In the genomic region with DNA sequence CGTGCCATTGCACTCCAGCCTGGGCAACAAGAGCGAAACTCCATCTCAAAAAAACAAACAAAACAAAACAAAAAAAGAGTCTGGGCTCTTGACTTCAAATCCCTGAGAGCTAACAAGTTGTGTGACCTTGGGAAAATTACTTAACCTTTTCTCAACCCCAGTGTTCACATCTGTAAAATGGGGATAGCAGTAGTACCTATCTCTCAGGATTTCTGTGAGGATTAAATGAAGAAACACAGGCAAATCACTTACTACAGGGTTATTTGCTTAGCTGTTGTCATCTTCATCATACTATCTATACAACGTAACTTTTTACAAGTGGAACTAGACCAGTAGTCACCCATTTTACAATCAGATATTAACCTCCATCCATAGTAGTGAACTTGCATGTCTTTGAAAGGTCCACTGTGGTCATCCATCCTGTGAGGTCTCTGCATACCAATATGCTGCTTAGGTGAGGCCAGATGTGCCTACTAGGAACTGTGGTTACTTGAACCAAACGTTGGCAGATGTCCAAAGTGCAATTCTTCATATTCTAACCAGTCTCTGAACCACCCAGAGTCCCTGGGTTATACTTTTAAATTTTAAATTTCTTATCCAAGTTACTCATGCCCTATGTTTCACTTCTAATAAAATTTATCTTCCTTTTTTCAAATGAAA, we compare ENCODE assay signal across 28 cellular contexts.
DNase-seq lines count a peak whose midpoint lies in the region; TF ChIP-seq lines count a peak whose summit lies in the region.
"Had no signal": no experiment of that assay in that cellular context is flagged by ENCODE, and none has a peak within 500 bp of the region (broad histone marks: within the 10 kb centered on the region; RNA-seq: fewer than 3 reads in every experiment).

No MANE protein-coding gene starts in this region.

- H3K9me3 ChIP-seq in breast epithelium (no peaks in the 10 kb centered on the region), MM.1S (replicated peaks; ENCODE audit: insufficient read depth, low read length) (no peaks in the 10 kb centered on the region), vagina (no peaks in the 10 kb centered on the region)
- H3K9me3 ChIP-seq: HAP-1, pancreas had no signal

- H3K27me3 ChIP-seq in breast epithelium = no peaks in the 10 kb centered on the region
- no peaks in the 10 kb centered on the region for H3K27me3 ChIP-seq in MM.1S (replicated peaks; ENCODE audit: insufficient read depth, low read length)
- no peaks in the 10 kb centered on the region for H3K27me3 ChIP-seq in vagina
- H3K27me3 ChIP-seq: brain microvascular endothelial cell, hepatocyte, pancreas had no signal

- TF ChIP-seq CTCF in MCF 10A (IDR thresholded peaks at IDR 0.05; ENCODE audit: unreplicated experiment) (no peak), breast epithelium (IDR thresholded peaks at IDR 0.05) (no peak), MM.1S (IDR thresholded peaks at IDR 0.05; ENCODE audit: low read length) (no peak), mesothelial cell of epicardium (IDR thresholded peaks at IDR 0.05; ENCODE audit: unreplicated experiment) (no peak), vagina (IDR thresholded peaks at IDR 0.05) (no peak)

- CTCF ChIA-PET in MCF 10A (lab: Yijun Ruan, JAX) (interaction anchor here (0.6 to 2.8 kb wide), 4 partner anchors 47 to 265 kb away, joined by 3 to 19 read pairs (median 4); no protein-coding TSS in a partner anchor), HEK293T (lab: Yijun Ruan, JAX) (no interaction called here)

- no peak for TF ChIP-seq POLR2A in breast epithelium (IDR thresholded peaks at IDR 0.05)
- no peak for TF ChIP-seq POLR2A in vagina (IDR thresholded peaks at IDR 0.05)

- no peaks in the 10 kb centered on the region for H3K79me2 ChIP-seq in MM.1S (ENCODE audit: low read length)
- H3K79me2 ChIP-seq: hepatocyte had no signal

- peaks cover 11% of the 10 kb centered on the region for H3K36me3 Mint-ChIP-seq in MCF 10A (ENCODE audit: insufficient read depth, unreplicated experiment)
- peaks cover 3% of the 10 kb centered on the region for H3K36me3 Mint-ChIP-seq in mesothelial cell of epicardium

- intact Hi-C loops in MCF 10A (cut with micrococcal nuclease) (loop anchor here (10.0 kb wide), 1 partner anchor 129 kb away; the partner anchor contains the start of gene BEND3), breast epithelium (cut with DNase I; ENCODE audit: low total_unique reads) (no loop called here), vagina (cut with DNase I) (no loop called here)

- H3K4me1 ChIP-seq in breast epithelium = no peaks in the 10 kb centered on the region
- no peaks in the 10 kb centered on the region for H3K4me1 ChIP-seq in MM.1S (ENCODE audit: low read length)
- peaks cover 15% of the 10 kb centered on the region for H3K4me1 ChIP-seq in vagina
- H3K4me1 ChIP-seq: pancreas had no signal

- peak; percentile 46 for DNase-seq in MCF 10A (ENCODE audit: unreplicated experiment)
- no peak for DNase-seq in breast epithelium (ENCODE audit: low spot score in 2 of 2)
- peak; percentile 30 for DNase-seq in MM.1S
- DNase-seq in amniotic epithelial cell (ENCODE audit: low read depth) = peak; percentile 34
- DNase-seq in renal cortical epithelial cell (ENCODE audit: low read depth) = peak; percentile 15
- no peak for DNase-seq in HEK293T (ENCODE audit: extremely low spot score)
- no peak for DNase-seq in mesothelial cell of epicardium (ENCODE audit: low spot score in 2 of 2, unreplicated experiment in 2 of 2)
- no peak for DNase-seq in vagina (ENCODE audit: extremely low spot score in 2 of 2)
- DNase-seq: activated CD8-positive, alpha-beta memory T cell treated with anti-CD3 and anti-CD28 coated beads, Interleukin-2, amount 50 U/mL, for 48 hours; activated CD8-positive, alpha-beta T cell treated with anti-CD3 and anti-CD28 coated beads for 36 hours; activated naive CD4-positive, alpha-beta T cell treated with Interleukin-2 at 50 U/mL for 16 hours; brain microvascular endothelial cell; DMS153; left cardiac atrium; NCI-H1417; NCI-H2081; NCI-H510A; NK-92 treated with Interleukin-12 subunit alpha and Interleukin-12 subunit beta, amount 100 ng/mL, for 24 hours; pancreas; retina; SW 1271; T-helper 9 cell had no signal

- no peaks in the 10 kb centered on the region for H3F3A ChIP-seq in MM.1S (ENCODE audit: insufficient read depth, low read length)

- H3K4me3 Mint-ChIP-seq in MCF 10A (ENCODE audit: unreplicated experiment) (no peak overlapping the region), mesothelial cell of epicardium (no peak overlapping the region)
- H3K4me3 Mint-ChIP-seq: activated CD8-positive, alpha-beta T cell treated with anti-CD3 and anti-CD28 coated beads for 36 hours; activated T-helper 1 cell treated with anti-CD3 and anti-CD28 coated beads, Interleukin-12 subunit alpha, Interleukin-12 subunit beta, Interleukin-2, Interleukin-4 antibody, amounts not matched to agents 30 ng/mL and 10 ng/mL and 1 ng/mL, durations not matched to agents 14 hours and 24 hours and 36 hours; IgD-negative memory B cell; stimulated activated memory B cell treated with anti-CD40 and anti-IgM and Interleukin-4, amounts not matched to agents 10 μg/mL and 1 μg/mL and 100 μg/mL, for 72 hours had no signal

- H3K9me3 Mint-ChIP-seq in MCF 10A (ENCODE audit: unreplicated experiment) = no peaks in the 10 kb centered on the region
- no peaks in the 10 kb centered on the region for H3K9me3 Mint-ChIP-seq in mesothelial cell of epicardium
- H3K9me3 Mint-ChIP-seq: activated T-helper 1 cell treated with anti-CD3 and anti-CD28 coated beads, Interleukin-12 subunit alpha, Interleukin-12 subunit beta, Interleukin-2, Interleukin-4 antibody, amounts not matched to agents 30 ng/mL and 10 ng/mL and 1 ng/mL, durations not matched to agents 14 hours and 24 hours and 36 hours; IgD-negative memory B cell; stimulated activated memory B cell treated with anti-CD40 and anti-IgM and Interleukin-4, amounts not matched to agents 10 μg/mL and 1 μg/mL and 100 μg/mL, for 72 hours had no signal

- no peak overlapping the region for H3K27ac Mint-ChIP-seq in MCF 10A (ENCODE audit: low read depth, unreplicated experiment)
- no peak overlapping the region for H3K27ac Mint-ChIP-seq in mesothelial cell of epicardium
- H3K27ac Mint-ChIP-seq: activated CD8-positive, alpha-beta T cell treated with anti-CD3 and anti-CD28 coated beads for 36 hours; activated T-helper 1 cell treated with anti-CD3 and anti-CD28 coated beads, Interleukin-12 subunit alpha, Interleukin-12 subunit beta, Interleukin-2, Interleukin-4 antibody, amounts not matched to agents 30 ng/mL and 10 ng/mL and 1 ng/mL, durations not matched to agents 14 hours and 24 hours and 36 hours; IgD-negative memory B cell; stimulated activated memory B cell treated with anti-CD40 and anti-IgM and Interleukin-4, amounts not matched to agents 10 μg/mL and 1 μg/mL and 100 μg/mL, for 72 hours had no signal

- H3K4me2 ChIP-seq in MM.1S (ENCODE audit: low read depth, low read length) = no peak overlapping the region
- H3K4me2 ChIP-seq: hepatocyte had no signal

- H3K4me1 Mint-ChIP-seq in MCF 10A (ENCODE audit: insufficient read depth, unreplicated experiment) (peaks cover 32% of the 10 kb centered on the region), mesothelial cell of epicardium (peaks cover 20% of the 10 kb centered on the region)

- POLR2A ChIA-PET in MCF 10A (lab: Yijun Ruan, JAX) = interaction anchor here (0.5 to 4.0 kb wide), 2 partner anchors 59 to 215 kb away, joined by 3 to 21 read pairs; partner anchors contain the start of gene PDSS2
- POLR2A ChIA-PET in HEK293T (lab: Yijun Ruan, JAX) = no interaction called here

- H3K27me3 Mint-ChIP-seq in MCF 10A (ENCODE audit: insufficient read depth, unreplicated experiment) = no peaks in the 10 kb centered on the region
- H3K27me3 Mint-ChIP-seq in mesothelial cell of epicardium (ENCODE audit: low read depth) = no peaks in the 10 kb centered on the region
- H3K27me3 Mint-ChIP-seq: activated CD8-positive, alpha-beta T cell treated with anti-CD3 and anti-CD28 coated beads for 36 hours; IgD-negative memory B cell; stimulated activated memory B cell treated with anti-CD40 and anti-IgM and Interleukin-4, amounts not matched to agents 10 μg/mL and 1 μg/mL and 100 μg/mL, for 72 hours had no signal

- H3K36me3 ChIP-seq in breast epithelium (no peaks in the 10 kb centered on the region), MM.1S (replicated peaks; ENCODE audit: insufficient read depth, low read length) (no peaks in the 10 kb centered on the region), vagina (no peaks in the 10 kb centered on the region)
- H3K36me3 ChIP-seq: brain microvascular endothelial cell, HAP-1, pancreas had no signal

- no peak overlapping the region for H3K9ac ChIP-seq in MM.1S (ENCODE audit: low read length)

- no peak overlapping the region for H3K4me3 ChIP-seq in breast epithelium
- no peak overlapping the region for H3K4me3 ChIP-seq in MM.1S (ENCODE audit: low read length)
- no peak overlapping the region for H3K4me3 ChIP-seq in vagina
- H3K4me3 ChIP-seq: HAP-1, hepatocyte, pancreas, skin epidermis had no signal

- no TSS peak for BruUV-seq in MCF 10A (replicated peaks; lab: Mats Ljungman, UMichigan)

- H4K20me1 ChIP-seq in MM.1S (ENCODE audit: insufficient read depth, low read length) = no peaks in the 10 kb centered on the region

- no peaks in the 10 kb centered on the region for H3K9me2 ChIP-seq in MM.1S (replicated peaks; ENCODE audit: insufficient read depth, low read length)

- H3K27ac ChIP-seq in breast epithelium (peak overlapping the region in 1 of 2 donors; percentile 34), MM.1S (ENCODE audit: low read length) (no peak overlapping the region), vagina (no peak overlapping the region)
- H3K27ac ChIP-seq: brain microvascular endothelial cell, hepatocyte, pancreas, skin epidermis had no signal

- no peak overlapping the region for H2AFZ ChIP-seq in MM.1S (ENCODE audit: low read length)
- H2AFZ ChIP-seq: hepatocyte had no signal

TF ChIP-seq in HEK293T, 16 proteins besides CTCF, POLR2A, EP300 and RAD21 (continues in another document):
- TF ChIP-seq, protein P1, sequence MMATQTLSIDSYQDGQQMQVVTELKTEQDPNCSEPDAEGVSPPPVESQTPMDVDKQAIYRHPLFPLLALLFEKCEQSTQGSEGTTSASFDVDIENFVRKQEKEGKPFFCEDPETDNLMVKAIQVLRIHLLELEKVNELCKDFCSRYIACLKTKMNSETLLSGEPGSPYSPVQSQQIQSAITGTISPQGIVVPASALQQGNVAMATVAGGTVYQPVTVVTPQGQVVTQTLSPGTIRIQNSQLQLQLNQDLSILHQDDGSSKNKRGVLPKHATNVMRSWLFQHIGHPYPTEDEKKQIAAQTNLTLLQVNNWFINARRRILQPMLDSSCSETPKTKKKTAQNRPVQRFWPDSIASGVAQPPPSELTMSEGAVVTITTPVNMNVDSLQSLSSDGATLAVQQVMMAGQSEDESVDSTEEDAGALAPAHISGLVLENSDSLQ (IDR thresholded peaks at IDR 0.05) = no peak
- no peak for TF ChIP-seq L3MBTL2 (conservative IDR thresholded peaks at IDR 0.05)
- TF ChIP-seq BHLHE40 (IDR thresholded peaks at IDR 0.05; ENCODE audit: borderline replicate concordance) = no peak
- no peak for TF ChIP-seq ZNF384 (IDR thresholded peaks at IDR 0.05)
- TF ChIP-seq SUZ12 (IDR thresholded peaks at IDR 0.05) = no peak
- TF ChIP-seq ELF4 (IDR thresholded peaks at IDR 0.05) = no peak
- no peak for TF ChIP-seq FOXM1 (IDR thresholded peaks at IDR 0.05; ENCODE audit: borderline replicate concordance)
- TF ChIP-seq ARNT (IDR thresholded peaks at IDR 0.05) = no peak
- TF ChIP-seq FOXK2 (IDR thresholded peaks at IDR 0.05) = no peak

Comparison
In these comparisons a context has a peak if more than half of its experiments do, and no peak if none do; other contexts are left out.
1. DNase-seq: peak in MCF 10A (single experiment), MM.1S (single experiment), amniotic epithelial cell (single experiment) and renal cortical epithelial cell (single experiment); none in breast epithelium (0 of 2), HEK293T (single experiment), mesothelial cell of epicardium (0 of 2) and vagina (0 of 2).